ENCODE assay signal across 10 cellular contexts in the genomic region with DNA sequence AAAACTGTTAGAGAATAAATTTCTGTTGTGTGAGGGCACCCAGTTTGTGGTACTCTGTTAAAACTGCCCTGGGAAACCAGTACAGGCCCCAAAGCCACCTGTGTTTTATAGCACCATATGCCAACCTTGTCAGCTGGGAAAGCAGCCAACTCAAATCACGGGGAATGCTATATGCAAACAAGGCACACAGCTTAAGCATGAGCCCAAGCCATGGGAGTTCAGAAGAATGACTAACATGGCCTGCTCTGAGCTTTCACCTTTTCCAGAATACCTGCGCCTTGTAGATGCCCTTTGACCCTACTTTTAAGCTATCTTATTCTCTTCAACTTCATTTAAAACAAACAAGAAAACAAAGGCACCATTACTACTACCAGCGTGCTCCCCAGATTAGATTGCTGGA. TPM values are rescaled to one million over a fixed set of nuclear protein-coding genes. Genes with fewer than 3 reads are reported as not detected.
A peak's percentile ranks its signal among the peaks of the same experiment; 100 is the strongest.
DNase-seq lines count a peak whose midpoint lies in the region; ATAC-seq and TF ChIP-seq lines count a peak whose summit lies in the region.
"Had no signal": no experiment of that assay in that cellular context is flagged by ENCODE, and none has a peak within 500 bp of the region (broad histone marks: within the 10 kb centered on the region; RNA-seq: fewer than 3 reads in every experiment).

No MANE protein-coding gene starts in this region.

- no peak overlapping the region for H3K4me3 Mint-ChIP-seq in immature natural killer cell

- H3K4me1 ChIP-seq in body of pancreas, result peaks cover 15% of the 10 kb centered on the region

- WGBS in body of pancreas, 2 donors, result 20 to 22% methylated on average over 3 of the region's 3 CpGs

- no peaks in the 10 kb centered on the region for H3K36me3 ChIP-seq in body of pancreas (replicated peaks in 1 of 2; ENCODE audit: insufficient read depth in 1 of 2, low read depth in 2 of 2)

- H3K27me3 ChIP-seq in body of pancreas, result no peaks in the 10 kb centered on the region

- no peaks in the 10 kb centered on the region for H3K9me3 ChIP-seq in body of pancreas
- H3K9me3 ChIP-seq: Caco-2 had no signal

- no peak overlapping the region for H3K4me3 ChIP-seq in body of pancreas
- H3K4me3 ChIP-seq: GM12878 had no signal

- intact Hi-C loops in body of pancreas (cut with DNase I), result no loop called here

- no peak for TF ChIP-seq CTCF in body of pancreas (IDR thresholded peaks at IDR 0.05)

- TF ChIP-seq POLR2A in body of pancreas (IDR thresholded peaks at IDR 0.05), result no peak

- H3K4me1 Mint-ChIP-seq in immature natural killer cell, result peaks cover 0 to 4% of the 10 kb centered on the region in 2 donors

- peak; percentile 64 for ATAC-seq in body of pancreas
- ATAC-seq in GM18868 (IDR thresholded peaks at IDR 0.05; ENCODE audit: unreplicated experiment), result no peak
- ATAC-seq in HG03097 (IDR thresholded peaks at IDR 0.05; ENCODE audit: low FRiP score, unreplicated experiment), result no peak

- peaks cover 0 to 7% (median 4%) of the 10 kb centered on the region in 3 donors for H3K27me3 Mint-ChIP-seq in immature natural killer cell (ENCODE audit: low read depth in 3 of 3)

- H3K9me3 Mint-ChIP-seq in immature natural killer cell, result no peaks in the 10 kb centered on the region
- H3K9me3 Mint-ChIP-seq: activated T-helper 2 cell treated with anti-CD3 and anti-CD28 coated beads, Interferon-gamma antibody, Interleukin-2, Interleukin-4, amounts not matched to agents 10 μg/mL and 5 μg/mL and 100 μg/mL, durations not matched to agents 14 hours and 24 hours and 36 hours had no signal

- H3K36me3 Mint-ChIP-seq in immature natural killer cell, result no peaks in the 10 kb centered on the region

- DNase-seq in HT-29 (ENCODE audit: low spot score) (peak; percentile 77), NCI-H2171 treated with DMSO at 0.1 percent for 48 hours (lab: John Stamatoyannopoulos, UW) (peak; percentile 96), body of pancreas (peak; percentile 60 to 83 (median 78)), renal cortical epithelial cell (ENCODE audit: low read depth) (peak; percentile 52), immature natural killer cell (no peak)

- H3K27ac ChIP-seq in body of pancreas, result no peak overlapping the region

- no peak overlapping the region for H3K27ac Mint-ChIP-seq in immature natural killer cell
- H3K27ac Mint-ChIP-seq: activated T-helper 2 cell treated with anti-CD3 and anti-CD28 coated beads, Interferon-gamma antibody, Interleukin-2, Interleukin-4, amounts not matched to agents 10 μg/mL and 5 μg/mL and 100 μg/mL, durations not matched to agents 14 hours and 24 hours and 36 hours had no signal

RNA-seq across cellular contexts. Expression of a gene that starts 5.5 kb away (rescaled TPM):
- 28.2 and 34.1 TPM in 2 replicates for total RNA-seq in HT-29 (2014; rRNA removed; shearing (Covaris generic))
- total RNA-seq in body of pancreas, result 10 to 100 TPM in 1 of 2 donors, 1 to 10 TPM in 1; 9.6 to 20.1 TPM
- total RNA-seq in renal cortical epithelial cell, result 66.8 and 92.2 TPM in 2 replicates
- 1 to 10 TPM; 4.2 to 9.3 (median 5.3) TPM for polyA plus RNA-seq in immature natural killer cell

Comparison
In these comparisons a context has a peak if more than half of its experiments do, and no peak if none do; other contexts are left out.
1. DNase-seq: peak in HT-29 (single experiment), NCI-H2171 treated with DMSO at 0.1 percent for 48 hours (single experiment), body of pancreas (4 of 4) and renal cortical epithelial cell (single experiment); none in immature natural killer cell (0 of 3).